ENCODE assay signal across 15 cellular contexts in genomic region chr1:240350910-240351331, GRCh38.
A peak's percentile ranks its signal among the peaks of the same experiment; 100 is the strongest.
DNase-seq lines count a peak whose midpoint lies in the region; ATAC-seq, FAIRE-seq and TF ChIP-seq lines count a peak whose summit lies in the region.
"Had no signal": no experiment of that assay in that cellular context is flagged by ENCODE, and none has a peak within 500 bp of the region (broad histone marks: within the 10 kb centered on the region; RNA-seq: fewer than 3 reads in every experiment).

No MANE protein-coding gene starts in this region.

- peaks cover 17% of the 10 kb centered on the region for H3K9me3 Mint-ChIP-seq in activated CD8-positive, alpha-beta memory T cell treated with anti-CD3 and anti-CD28 coated beads, Interleukin-2, amount 10 ng/mL, durations not matched to agents 7 days and 5 days (ENCODE audit: low read depth)

- H3K4me3 ChIP-seq in epithelial cell of esophagus (ENCODE audit: low read length) (no peak overlapping the region), skeletal muscle cell (ENCODE audit: low read depth, low read length) (no peak overlapping the region)

- no peaks in the 10 kb centered on the region for H3K4me1 Mint-ChIP-seq in activated CD8-positive, alpha-beta memory T cell treated with anti-CD3 and anti-CD28 coated beads, Interleukin-2, amount 10 ng/mL, durations not matched to agents 7 days and 5 days
- H3K4me1 Mint-ChIP-seq: memory B cell had no signal

- POLR2A ChIA-PET in RWPE1 (lab: Yijun Ruan, JAX; ENCODE audit: low non-redundant PET), result no interaction called here

- no peaks in the 10 kb centered on the region for H3K36me3 Mint-ChIP-seq in activated CD8-positive, alpha-beta memory T cell treated with anti-CD3 and anti-CD28 coated beads, Interleukin-2, amount 10 ng/mL, durations not matched to agents 7 days and 5 days
- H3K36me3 Mint-ChIP-seq: memory B cell had no signal

- FAIRE-seq in D721Med (lab: Jason Lieb, UNC), result peak; percentile 69

- no peak for ATAC-seq in activated CD8-positive, alpha-beta memory T cell treated with anti-CD3 and anti-CD28 coated beads, Interleukin-2, amount 10 ng/mL, durations not matched to agents 7 days and 5 days
- ATAC-seq: foreskin keratinocyte; sciatic nerve; stimulated activated naive CD8-positive, alpha-beta T cell treated with anti-CD3 and anti-CD28 coated beads, Interleukin-15, Interleukin-2, amounts not matched to agents 100 U/mL and 50 U/mL, for 24 hours had no signal

- no peak overlapping the region for H3K4me3 Mint-ChIP-seq in activated CD8-positive, alpha-beta memory T cell treated with anti-CD3 and anti-CD28 coated beads, Interleukin-2, amount 10 ng/mL, durations not matched to agents 7 days and 5 days
- H3K4me3 Mint-ChIP-seq: memory B cell had no signal

- CTCF ChIA-PET in RWPE1 (lab: Yijun Ruan, JAX), result interaction anchor here (0.6 to 0.8 kb wide), 2 partner anchors 266 to 751 kb away, joined by 3 to 4 read pairs; no protein-coding TSS in a partner anchor
- CTCF ChIA-PET in activated CD8-positive, alpha-beta memory T cell treated with anti-CD3 and anti-CD28 coated beads, Interleukin-2, amount 10 ng/mL, durations not matched to agents 7 days and 5 days (lab: Charles Lee), result no interaction called here

- H3K27me3 Mint-ChIP-seq in activated CD8-positive, alpha-beta memory T cell treated with anti-CD3 and anti-CD28 coated beads, Interleukin-2, amount 10 ng/mL, durations not matched to agents 7 days and 5 days, result no peaks in the 10 kb centered on the region
- H3K27me3 Mint-ChIP-seq: memory B cell had no signal

- TF ChIP-seq CTCF in D721Med (IDR thresholded peaks at IDR 0.05; ENCODE audit: insufficient read depth, missing control alignments), result no peak
- TF ChIP-seq CTCF in RWPE1 (conservative IDR thresholded peaks at IDR 0.05; ENCODE audit: low read depth), result no peak
- no peak for TF ChIP-seq CTCF in epithelial cell of esophagus (IDR thresholded peaks at IDR 0.05; ENCODE audit: insufficient read depth, low read depth, low read length, missing control alignments)

- DNase-seq in D721Med (ENCODE audit: insufficient read length, low spot score), result no peak
- DNase-seq in RWPE1 (ENCODE audit: low spot score), result peak; percentile 9
- DNase-seq in epithelial cell of esophagus (ENCODE audit: low read depth), result peak; percentile 57
- DNase-seq in skeletal muscle cell (ENCODE audit: low read depth), result peak; percentile 58
- no peak for DNase-seq in activated CD8-positive, alpha-beta memory T cell treated with anti-CD3 and anti-CD28 coated beads, Interleukin-2, amount 10 ng/mL, durations not matched to agents 7 days and 5 days
- DNase-seq in activated CD8-positive, alpha-beta memory T cell treated with anti-CD3 and anti-CD28 coated beads, Interleukin-2, amount 50 U/mL, for 48 hours, result no peak
- no peak for DNase-seq in SW 1271 (lab: John Stamatoyannopoulos, UW)
- DNase-seq in HUDEP-2 (lab: John Stamatoyannopoulos, UW; ENCODE audit: unreplicated experiment in 76 of 76), result no peak
- DNase-seq: activated T-cell treated with anti-CD3 and anti-CD28 coated beads for 4 hours; dermis blood vessel endothelial cell; stimulated activated naive CD8-positive, alpha-beta T cell treated with anti-CD3 and anti-CD28 coated beads, Interleukin-15, Interleukin-2, amounts not matched to agents 100 U/mL and 50 U/mL, for 24 hours had no signal

- no peak overlapping the region for H3K27ac ChIP-seq in RWPE1
- H3K27ac ChIP-seq: C4-2B, foreskin keratinocyte had no signal

- H3K27ac Mint-ChIP-seq in activated CD8-positive, alpha-beta memory T cell treated with anti-CD3 and anti-CD28 coated beads, Interleukin-2, amount 10 ng/mL, durations not matched to agents 7 days and 5 days, result no peak overlapping the region
- H3K27ac Mint-ChIP-seq: memory B cell had no signal

Comparison
In these comparisons a context has a peak if more than half of its experiments do, and no peak if none do; other contexts are left out.
1. DNase-seq: peak in RWPE1 (single experiment), epithelial cell of esophagus (single experiment) and skeletal muscle cell (single experiment); none in D721Med (single experiment), activated CD8-positive, alpha-beta memory T cell treated with anti-CD3 and anti-CD28 coated beads, Interleukin-2, amount 10 ng/mL, durations not matched to agents 7 days and 5 days (single experiment), activated CD8-positive, alpha-beta memory T cell treated with anti-CD3 and anti-CD28 coated beads, Interleukin-2, amount 50 U/mL, for 48 hours (single experiment), SW 1271 (0 of 2) and HUDEP-2 (0 of 76).